Comparison of ENCODE assay signal across 8 cellular contexts in genomic region chr3:112734718-112735350, GRCh38.
A peak's percentile ranks its signal among the peaks of the same experiment; 100 is the strongest.
DNase-seq lines count a peak whose midpoint lies in the region; ATAC-seq and TF ChIP-seq lines count a peak whose summit lies in the region.

No MANE protein-coding gene starts in this region.

- ATAC-seq in GM18517 (IDR thresholded peaks at IDR 0.05; ENCODE audit: unreplicated experiment) (peak; percentile 75), T-cell (replicated peaks in 1 of 4) (peak; percentile 48 to 71 (median 55))
- ATAC-seq in activated naive CD8-positive, alpha-beta T cell treated with anti-CD3 and anti-CD28 coated beads, Interleukin-2, amount 50 U/mL, for 24 hours, result peak; percentile 26

- peaks cover 41 to 44% (median 44%) of the 10 kb centered on the region in 3 donors for H3K4me1 Mint-ChIP-seq in T-cell
- peaks cover 38% of the 10 kb centered on the region for H3K4me1 Mint-ChIP-seq in activated naive CD8-positive, alpha-beta T cell treated with anti-CD3 and anti-CD28 coated beads, Interleukin-2, amount 50 U/mL, for 24 hours

- peaks cover 6% of the 10 kb centered on the region for H3K27me3 ChIP-seq in A673 (replicated peaks; ENCODE audit: insufficient read depth, low read depth, low read length, poor library complexity)

- no peak overlapping the region for H3K27ac ChIP-seq in A673 (ENCODE audit: low read depth, low read length, poor library complexity, severe bottlenecking)

- no peaks in the 10 kb centered on the region for H3K9me3 Mint-ChIP-seq in T-cell
- H3K9me3 Mint-ChIP-seq in activated naive CD8-positive, alpha-beta T cell treated with anti-CD3 and anti-CD28 coated beads, Interleukin-2, amount 50 U/mL, for 24 hours, result no peaks in the 10 kb centered on the region

- no peaks in the 10 kb centered on the region for H3K9me3 ChIP-seq in A673 (ENCODE audit: low read depth, low read length, poor library complexity, severe bottlenecking)

- peak; percentile 81 for TF ChIP-seq CTCF in A673 (conservative IDR thresholded peaks at IDR 0.05; ENCODE audit: low read depth, low read length)

- no peaks in the 10 kb centered on the region for H3K36me3 ChIP-seq in A673 (ENCODE audit: insufficient read depth, low read length, poor library complexity, severe bottlenecking)

- H3K27me3 Mint-ChIP-seq in T-cell, result no peaks in the 10 kb centered on the region
- no peaks in the 10 kb centered on the region for H3K27me3 Mint-ChIP-seq in activated naive CD8-positive, alpha-beta T cell treated with anti-CD3 and anti-CD28 coated beads, Interleukin-2, amount 50 U/mL, for 24 hours

- CTCF ChIA-PET in A673 (lab: Charles Lee) (interaction anchor here (0.7 to 1.3 kb wide), 7 partner anchors 12 to 300 kb away, joined by 3 to 12 read pairs (median 5); no protein-coding TSS in a partner anchor), T-cell (lab: Charles Lee) (interaction anchor here (0.6 to 5.1 kb wide), 52 partner anchors 9 to 1179 kb away, joined by 3 to 68 read pairs (median 4); partner anchors contain the start of genes CD200R1 (in 2 of the 2), ATG3 (in 1 of the 2), GTPBP8 (in 1 of the 2) and SLC35A5 (in 1 of the 2))

- H3K4me1 ChIP-seq in A673 (ENCODE audit: insufficient read depth, low read length, poor library complexity, severe bottlenecking), result no peaks in the 10 kb centered on the region

- POLR2A ChIA-PET in A673 (lab: Charles Lee; ENCODE audit: low non-redundant PET), result interaction anchor here (0.6 kb wide), 1 partner anchor 567 kb away, joined by 3 read pairs; no protein-coding TSS in a partner anchor
- POLR2A ChIA-PET in T-cell (lab: Charles Lee), result interaction anchor here (0.6 to 0.8 kb wide), 4 partner anchors 17 to 574 kb away, joined by 3 to 15 read pairs (median 6); no protein-coding TSS in a partner anchor

- H3K27ac Mint-ChIP-seq in T-cell, result peak overlapping the region in 1 of 2 donors; percentile 3
- H3K27ac Mint-ChIP-seq in activated naive CD8-positive, alpha-beta T cell treated with anti-CD3 and anti-CD28 coated beads, Interleukin-2, amount 50 U/mL, for 24 hours, result peak overlapping the region; percentile 20

- intact Hi-C loops in A673 (cut with micrococcal nuclease; ENCODE audit: unreplicated experiment), result loop anchor here (2.0 to 5.0 kb wide), 5 partner anchors 77 to 302 kb away; partner anchors contain the start of gene CCDC80

- BruUV-seq in A673 (replicated peaks; lab: Mats Ljungman, UMichigan), result no TSS peak

- no peak overlapping the region for H3K4me3 ChIP-seq in A673 (ENCODE audit: low read depth, low read length, poor library complexity, severe bottlenecking)

- peak overlapping the region in 1 of 3 donors; percentile 13 for H3K4me3 Mint-ChIP-seq in T-cell
- H3K4me3 Mint-ChIP-seq in activated naive CD8-positive, alpha-beta T cell treated with anti-CD3 and anti-CD28 coated beads, Interleukin-2, amount 50 U/mL, for 24 hours, result no peak overlapping the region

- DNase-seq in A673 (ENCODE audit: low spot score) (peak; percentile 80), NCI-H1048 (lab: John Stamatoyannopoulos, UW) (peak; percentile 33), T-cell (peak; percentile 16 to 68 (median 52)), hypothalamus (lab: John Stamatoyannopoulos, UW) (peak in 26 of 51 donors; percentile 0 to 45 (median 8)), NCI-H774 (lab: John Stamatoyannopoulos, UW) (no peak)
- DNase-seq in activated naive CD8-positive, alpha-beta T cell treated with anti-CD3 and anti-CD28 coated beads, Interleukin-2, amount 50 U/mL, for 24 hours, result peak; percentile 76
- DNase-seq in stimulated activated CD4-positive, alpha-beta T cell treated with anti-CD3 and anti-CD28 coated beads, Interleukin-12 subunit alpha, Interleukin-12 subunit beta, amount 100 ng/mL, for 4 hours, result peak; percentile 56

- H3K36me3 Mint-ChIP-seq in T-cell, result no peaks in the 10 kb centered on the region
- no peaks in the 10 kb centered on the region for H3K36me3 Mint-ChIP-seq in activated naive CD8-positive, alpha-beta T cell treated with anti-CD3 and anti-CD28 coated beads, Interleukin-2, amount 50 U/mL, for 24 hours (ENCODE audit: low read depth)
